Comparison of ENCODE assay signal across 8 cellular contexts in genomic region chr15:86915811-86916331, GRCh38.
DNase-seq lines count a peak whose midpoint lies in the region; ATAC-seq and TF ChIP-seq lines count a peak whose summit lies in the region.

No MANE protein-coding gene starts in this region.

- no peak overlapping the region for H3K4me3 ChIP-seq in right lobe of liver

- TF ChIP-seq POLR2A in right lobe of liver (IDR thresholded peaks at IDR 0.05) = no peak
- TF ChIP-seq POLR2A in GM18505 (IDR thresholded peaks at IDR 0.05; ENCODE audit: borderline replicate concordance, extremely low read depth, insufficient read depth, insufficient read length) = no peak

- no peaks in the 10 kb centered on the region for H3K4me1 Mint-ChIP-seq in chondrocyte (ENCODE audit: low read depth)
- H3K4me1 Mint-ChIP-seq in CD4-positive, alpha-beta T cell (ENCODE audit: low read depth) = no peaks in the 10 kb centered on the region

- no peaks in the 10 kb centered on the region for H3K27me3 Mint-ChIP-seq in chondrocyte (ENCODE audit: low read depth)
- H3K27me3 Mint-ChIP-seq in CD4-positive, alpha-beta T cell = peaks cover 9% of the 10 kb centered on the region

- ATAC-seq in right lobe of liver (peak; percentile 40 to 79 (median 72)), GM18505 (IDR thresholded peaks at IDR 0.05; ENCODE audit: unreplicated experiment) (no peak), GM19467 (IDR thresholded peaks at IDR 0.05; ENCODE audit: unreplicated experiment) (no peak)
- ATAC-seq in CD4-positive, alpha-beta T cell (ENCODE audit: poor library complexity) = no peak

- H3K9me3 ChIP-seq in right lobe of liver = no peaks in the 10 kb centered on the region
- H3K9me3 ChIP-seq in CD4-positive, alpha-beta T cell (ENCODE audit: control insufficient read depth, low read length) = no peaks in the 10 kb centered on the region

- intact Hi-C loops in right lobe of liver (cut with DNase I) = no loop called here
- intact Hi-C loops in CD4-positive, alpha-beta T cell (cut with DNase I, micrococcal nuclease) = no loop called here

- DNase-seq in NCI-H1694 treated with DMSO at 0.1 percent for 48 hours (lab: John Stamatoyannopoulos, UW) (peak; percentile 24), NCI-H1694 (lab: John Stamatoyannopoulos, UW) (no peak), NCI-H748 (lab: John Stamatoyannopoulos, UW; ENCODE audit: unreplicated experiment) (peak; percentile 85), chondrocyte (ENCODE audit: low spot score) (no peak), right lobe of liver (no peak)
- DNase-seq in CD4-positive, alpha-beta T cell = no peak

- H3K4me1 ChIP-seq in right lobe of liver = no peaks in the 10 kb centered on the region

- H3K9me3 Mint-ChIP-seq in chondrocyte (ENCODE audit: low read depth) = no peaks in the 10 kb centered on the region
- H3K9me3 Mint-ChIP-seq in CD4-positive, alpha-beta T cell = no peaks in the 10 kb centered on the region

- WGBS in right lobe of liver (ENCODE audit: insufficient coverage, low coverage, low lambda C conversion rate, missing lambda C conversion rate) = 18% methylated on average over 12 of the region's 12 CpGs

- H3K4me3 Mint-ChIP-seq in chondrocyte (ENCODE audit: unreplicated experiment) = no peak overlapping the region
- no peak overlapping the region for H3K4me3 Mint-ChIP-seq in CD4-positive, alpha-beta T cell

- CTCF ChIA-PET in CD4-positive, alpha-beta T cell (lab: Charles Lee) = no interaction called here

- no peaks in the 10 kb centered on the region for H3K36me3 Mint-ChIP-seq in chondrocyte (ENCODE audit: low read depth)
- no peaks in the 10 kb centered on the region for H3K36me3 Mint-ChIP-seq in CD4-positive, alpha-beta T cell (ENCODE audit: low read depth)

- TF ChIP-seq CTCF in chondrocyte (IDR thresholded peaks at IDR 0.05) = peak; percentile 68
- peak in 3 of 4 donors; percentile 44 to 55 (median 48) for TF ChIP-seq CTCF in right lobe of liver (IDR thresholded peaks at IDR 0.05)
- TF ChIP-seq CTCF in CD4-positive, alpha-beta T cell (IDR thresholded peaks at IDR 0.05) = no peak

- H3K36me3 ChIP-seq in right lobe of liver = no peaks in the 10 kb centered on the region

- POLR2A ChIA-PET in CD4-positive, alpha-beta T cell (lab: Charles Lee) = no interaction called here

- H3K27ac Mint-ChIP-seq in chondrocyte (ENCODE audit: unreplicated experiment) = no peak overlapping the region
- H3K27ac Mint-ChIP-seq in CD4-positive, alpha-beta T cell = no peak overlapping the region

- no peak overlapping the region for H3K27ac ChIP-seq in right lobe of liver
- H3K27ac ChIP-seq in CD4-positive, alpha-beta T cell (ENCODE audit: low read depth, low read length) = no peak overlapping the region

- no peaks in the 10 kb centered on the region for H3K27me3 ChIP-seq in right lobe of liver
- no peaks in the 10 kb centered on the region for H3K27me3 ChIP-seq in CD4-positive, alpha-beta T cell (ENCODE audit: control insufficient read depth, insufficient read depth, low read length)

Comparison
In these comparisons a context has a peak if more than half of its experiments do, and no peak if none do; other contexts are left out.
1. DNase-seq: peak in NCI-H1694 treated with DMSO at 0.1 percent for 48 hours (single experiment) and NCI-H748 (single experiment); none in NCI-H1694 (single experiment), chondrocyte (single experiment), right lobe of liver (0 of 3) and CD4-positive, alpha-beta T cell (0 of 10).
2. ATAC-seq: peak in right lobe of liver (4 of 4); none in GM18505 (single experiment), CD4-positive, alpha-beta T cell (single experiment) and GM19467 (single experiment).